8 cellular contexts compared by ENCODE assay signal in the genomic region with DNA sequence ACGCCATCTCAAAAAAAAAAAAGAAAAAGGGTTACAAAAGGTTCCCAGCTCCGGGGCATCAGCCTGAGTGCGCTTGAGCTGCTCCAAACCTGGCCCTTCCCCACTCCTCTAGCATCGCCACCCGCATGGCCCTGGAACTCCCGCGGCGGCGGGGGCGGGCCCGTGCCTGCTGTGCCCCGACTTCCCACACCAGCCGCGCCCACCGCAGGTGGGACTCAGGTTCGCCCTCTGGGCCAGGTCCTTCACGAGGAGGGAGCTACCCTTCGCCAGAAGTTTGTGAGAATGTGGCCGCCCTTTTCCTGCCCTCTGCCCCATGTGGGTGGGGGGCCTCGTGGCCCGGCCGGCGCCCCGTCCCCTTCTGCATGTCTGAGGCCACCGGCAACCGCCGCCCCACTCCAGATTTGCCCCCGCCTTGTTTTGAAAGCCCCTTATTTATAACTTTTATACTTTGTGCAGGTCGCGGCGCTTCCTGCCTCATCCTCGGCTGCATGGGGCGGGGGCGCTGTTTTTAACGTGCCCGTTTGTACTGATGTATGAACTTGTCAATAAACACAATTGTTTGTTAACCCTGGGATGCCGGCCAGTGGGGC. TPM values are rescaled to one million over a fixed set of nuclear protein-coding genes. Genes with fewer than 3 reads are reported as not detected.
DNase-seq lines count a peak whose midpoint lies in the region; ATAC-seq and TF ChIP-seq lines count a peak whose summit lies in the region.

No MANE protein-coding gene starts in this region.

- no peak for DNase-seq in activated CD8-positive, alpha-beta memory T cell treated with anti-CD3 and anti-CD28 coated beads, Interleukin-2, amount 10 ng/mL, durations not matched to agents 7 days and 5 days
- DNase-seq in activated CD8-positive, alpha-beta memory T cell treated with anti-CD3 and anti-CD28 coated beads for 24 hours: no peak
- DNase-seq in RWPE2 (ENCODE audit: low spot score) (no peak), colonic mucosa (peak; percentile 51), mesothelial cell of epicardium (ENCODE audit: low spot score in 2 of 2, unreplicated experiment in 2 of 2) (no peak), type B pancreatic cell (ENCODE audit: extremely low spot score, unreplicated experiment) (no peak), OCI-M2 (lab: John Stamatoyannopoulos, UW; ENCODE audit: unreplicated experiment) (no peak), DMS153 treated with DMSO at 0.1 percent for 48 hours (lab: John Stamatoyannopoulos, UW; ENCODE audit: unreplicated experiment) (no peak)

- H3K9ac ChIP-seq in colonic mucosa (ENCODE audit: low read depth in 2 of 2, low read length in 2 of 2): peak overlapping the region; percentile 40 to 70

- ATAC-seq in activated CD8-positive, alpha-beta memory T cell treated with anti-CD3 and anti-CD28 coated beads, Interleukin-2, amount 10 ng/mL, durations not matched to agents 7 days and 5 days: peak; percentile 5
- peak; percentile 1; the same call in 2 of the 3 replicates for ATAC-seq in RWPE2 (ENCODE audit: low read depth)

- H3K36me3 ChIP-seq in RWPE2 (ENCODE audit: low read depth): peaks cover 31% of the 10 kb centered on the region
- H3K36me3 ChIP-seq in colonic mucosa: no peaks in the 10 kb centered on the region

- H3K27ac Mint-ChIP-seq in activated CD8-positive, alpha-beta memory T cell treated with anti-CD3 and anti-CD28 coated beads, Interleukin-2, amount 10 ng/mL, durations not matched to agents 7 days and 5 days: peak overlapping the region; percentile 71
- peak overlapping the region; percentile 76 for H3K27ac Mint-ChIP-seq in mesothelial cell of epicardium
- peak overlapping the region; percentile 87 for H3K27ac Mint-ChIP-seq in type B pancreatic cell

- H3K4me3 Mint-ChIP-seq in activated CD8-positive, alpha-beta memory T cell treated with anti-CD3 and anti-CD28 coated beads, Interleukin-2, amount 10 ng/mL, durations not matched to agents 7 days and 5 days: peak overlapping the region; percentile 81
- H3K4me3 Mint-ChIP-seq in mesothelial cell of epicardium (peak overlapping the region; percentile 81), type B pancreatic cell (peak overlapping the region; percentile 91)

- no peaks in the 10 kb centered on the region for H3K27me3 ChIP-seq in RWPE2 (ENCODE audit: insufficient read depth, poor library complexity, severe bottlenecking)
- H3K27me3 ChIP-seq in colonic mucosa: no peaks in the 10 kb centered on the region

- peak overlapping the region; percentile 53 for H3K27ac ChIP-seq in RWPE2 (ENCODE audit: poor library complexity, severe bottlenecking)
- H3K27ac ChIP-seq in colonic mucosa: no peak overlapping the region

- H3K4me3 ChIP-seq in RWPE2 (ENCODE audit: severe bottlenecking) (peak overlapping the region; percentile 78), colonic mucosa (peak overlapping the region; percentile 69)

- H3K27me3 Mint-ChIP-seq in activated CD8-positive, alpha-beta memory T cell treated with anti-CD3 and anti-CD28 coated beads, Interleukin-2, amount 10 ng/mL, durations not matched to agents 7 days and 5 days: peaks cover 2% of the 10 kb centered on the region
- H3K27me3 Mint-ChIP-seq in mesothelial cell of epicardium (ENCODE audit: low read depth) (no peaks in the 10 kb centered on the region), type B pancreatic cell (no peaks in the 10 kb centered on the region)

- no peaks in the 10 kb centered on the region for H3K9me3 Mint-ChIP-seq in activated CD8-positive, alpha-beta memory T cell treated with anti-CD3 and anti-CD28 coated beads, Interleukin-2, amount 10 ng/mL, durations not matched to agents 7 days and 5 days (ENCODE audit: low read depth)
- H3K9me3 Mint-ChIP-seq in mesothelial cell of epicardium: no peaks in the 10 kb centered on the region
- no peaks in the 10 kb centered on the region for H3K9me3 Mint-ChIP-seq in type B pancreatic cell

- H3K9me3 ChIP-seq in RWPE2 (ENCODE audit: severe bottlenecking): no peaks in the 10 kb centered on the region
- H3K9me3 ChIP-seq in colonic mucosa: no peaks in the 10 kb centered on the region

- intact Hi-C loops in colonic mucosa (cut with DNase I): no loop called here

- peaks cover 4% of the 10 kb centered on the region for H3K36me3 Mint-ChIP-seq in activated CD8-positive, alpha-beta memory T cell treated with anti-CD3 and anti-CD28 coated beads, Interleukin-2, amount 10 ng/mL, durations not matched to agents 7 days and 5 days
- peaks cover 8% of the 10 kb centered on the region for H3K36me3 Mint-ChIP-seq in mesothelial cell of epicardium
- H3K36me3 Mint-ChIP-seq in type B pancreatic cell: no peaks in the 10 kb centered on the region

- H3K4me1 ChIP-seq in RWPE2 (ENCODE audit: insufficient read depth, poor library complexity, severe bottlenecking) (peaks cover 24% of the 10 kb centered on the region), colonic mucosa (peaks cover 7% of the 10 kb centered on the region)

- CTCF ChIA-PET in activated CD8-positive, alpha-beta memory T cell treated with anti-CD3 and anti-CD28 coated beads, Interleukin-2, amount 10 ng/mL, durations not matched to agents 7 days and 5 days (lab: Charles Lee): interaction anchor here (0.9 to 3.0 kb wide), 4 partner anchors 15 to 77 kb away, joined by 3 to 24 read pairs (median 14); a partner anchor contains a TSS

- peaks cover 33% of the 10 kb centered on the region for H3K4me1 Mint-ChIP-seq in activated CD8-positive, alpha-beta memory T cell treated with anti-CD3 and anti-CD28 coated beads, Interleukin-2, amount 10 ng/mL, durations not matched to agents 7 days and 5 days
- H3K4me1 Mint-ChIP-seq in mesothelial cell of epicardium (peaks cover 10% of the 10 kb centered on the region), type B pancreatic cell (ENCODE audit: unreplicated experiment) (peaks cover 6% of the 10 kb centered on the region)

- TF ChIP-seq CTCF in RWPE2 (IDR thresholded peaks at IDR 0.05; ENCODE audit: poor library complexity, severe bottlenecking) (no peak), colonic mucosa (IDR thresholded peaks at IDR 0.05) (no peak), mesothelial cell of epicardium (IDR thresholded peaks at IDR 0.05; ENCODE audit: unreplicated experiment) (no peak), type B pancreatic cell (conservative IDR thresholded peaks at IDR 0.05) (no peak)

RNA-seq across cellular contexts. Expression of a gene that starts 0.5 kb away (rescaled TPM):
- 10 to 100 TPM; 12.0 to 21.9 TPM for total RNA-seq in activated CD8-positive, alpha-beta memory T cell treated with anti-CD3 and anti-CD28 coated beads, Interleukin-2, amount 10 ng/mL, durations not matched to agents 7 days and 5 days
- total RNA-seq in colonic mucosa: 10 to 100 TPM in 1 of 2 donors, 1 to 10 TPM in 1; 7.8 to 11.8 TPM
- total RNA-seq in mesothelial cell of epicardium: 25.9 to 27.6 TPM (median 26.7 TPM) in 3 replicates
- total RNA-seq in type B pancreatic cell (ENCODE audit: low replicate concordance): 29.0 and 51.7 TPM in 2 replicates

RNA-seq across cellular contexts. Expression of a gene that starts 11.3 kb away (rescaled TPM):
- 1 to 10 TPM; 2.8 to 7.7 TPM for total RNA-seq in activated CD8-positive, alpha-beta memory T cell treated with anti-CD3 and anti-CD28 coated beads, Interleukin-2, amount 10 ng/mL, durations not matched to agents 7 days and 5 days
- total RNA-seq in colonic mucosa (1 to 10 TPM; 2.2 to 6.2 TPM), mesothelial cell of epicardium (10.6 to 11.4 TPM (median 11.2 TPM) in 3 replicates), type B pancreatic cell (ENCODE audit: low replicate concordance) (17.7 and 19.9 TPM in 2 replicates)

RNA-seq across cellular contexts. Expression of a gene that starts 53.1 kb away (rescaled TPM):
- total RNA-seq in activated CD8-positive, alpha-beta memory T cell treated with anti-CD3 and anti-CD28 coated beads, Interleukin-2, amount 10 ng/mL, durations not matched to agents 7 days and 5 days: 10 to 100 TPM; 24.7 to 33.1 TPM
- total RNA-seq in colonic mucosa (10 to 100 TPM in 1 of 2 donors, 1 to 10 TPM in 1; 9.0 to 14.6 TPM), mesothelial cell of epicardium (38.9 to 42.6 TPM (median 40.8 TPM) in 3 replicates), type B pancreatic cell (ENCODE audit: low replicate concordance) (21.1 and 34.8 TPM in 2 replicates)
